Comparison of ENCODE assay signal across 1 cellular context in the genomic region with DNA sequence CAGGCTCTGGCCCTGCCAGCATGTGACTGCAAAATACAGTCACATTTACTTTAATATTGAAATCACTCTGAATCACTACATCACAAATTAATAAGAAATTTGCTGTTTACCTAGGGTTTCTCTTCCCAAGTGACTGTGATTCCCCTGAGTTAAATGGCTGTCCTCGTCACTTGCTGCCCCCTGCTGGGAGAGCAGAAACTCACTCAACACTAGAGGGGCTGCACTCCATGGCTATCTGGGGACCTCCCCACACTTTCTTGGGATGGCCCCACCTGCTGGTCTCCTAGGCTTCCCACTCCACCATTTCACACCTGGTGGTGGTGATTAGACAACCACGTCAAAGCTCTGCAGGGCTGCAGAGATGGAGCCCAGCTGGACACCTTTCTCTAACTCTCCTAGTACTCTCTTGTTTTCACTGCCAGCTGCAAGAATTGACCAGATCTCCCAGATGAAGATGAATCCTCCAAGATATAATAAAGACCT.
TF ChIP-seq lines count a peak whose summit lies in the region.

No MANE protein-coding gene starts in this region.

TF ChIP-seq in K562, 482 proteins besides CTCF, POLR2A, EP300 and RAD21 (continued from another document and continues in another):
- peak; percentile 22; the same call in 1 of the 2 replicates for TF ChIP-seq KLF13 (tag; IDR thresholded peaks at IDR 0.05; ENCODE audit: borderline replicate concordance, low read depth)
- no peak for TF ChIP-seq BCL6 (CRISPR knock-in tag; IDR thresholded peaks at IDR 0.05)
- TF ChIP-seq ARID2 (IDR thresholded peaks at IDR 0.05) = 0 out of 2 replicates have a peak, but pooled peaks have one; percentile 54
- TF ChIP-seq TRIM24 (IDR thresholded peaks at IDR 0.05) = 0 out of 4 replicates have a peak, but pooled peaks have one; percentile 22 to 33
- TF ChIP-seq ZNF24 (IDR thresholded peaks at IDR 0.05) = 0 out of 2 replicates have a peak, but pooled peaks have one; percentile 31
- TF ChIP-seq MAZ (CRISPR knock-in tag; conservative IDR thresholded peaks at IDR 0.05 in 1 of 2, IDR thresholded peaks at IDR 0.05 in 1 of 2) = peak in 1 of 2 experiments; percentile 74; a peak in 2 of 4 replicates
- 0 out of 2 replicates have a peak, but pooled peaks have one; percentile 34 for TF ChIP-seq CBX5 (IDR thresholded peaks at IDR 0.05; ENCODE audit: borderline replicate concordance, low read depth)
- TF ChIP-seq CBX3 (IDR thresholded peaks at IDR 0.05; ENCODE audit: borderline replicate concordance in 1 of 2, low read length in 2 of 2) = peak in 1 of 2 experiments; percentile 71; a peak in 1 of 3 replicates
- 0 out of 2 replicates have a peak, but pooled peaks have one; percentile 28 for TF ChIP-seq ATF7 (IDR thresholded peaks at IDR 0.05)
- TF ChIP-seq, protein P1, sequence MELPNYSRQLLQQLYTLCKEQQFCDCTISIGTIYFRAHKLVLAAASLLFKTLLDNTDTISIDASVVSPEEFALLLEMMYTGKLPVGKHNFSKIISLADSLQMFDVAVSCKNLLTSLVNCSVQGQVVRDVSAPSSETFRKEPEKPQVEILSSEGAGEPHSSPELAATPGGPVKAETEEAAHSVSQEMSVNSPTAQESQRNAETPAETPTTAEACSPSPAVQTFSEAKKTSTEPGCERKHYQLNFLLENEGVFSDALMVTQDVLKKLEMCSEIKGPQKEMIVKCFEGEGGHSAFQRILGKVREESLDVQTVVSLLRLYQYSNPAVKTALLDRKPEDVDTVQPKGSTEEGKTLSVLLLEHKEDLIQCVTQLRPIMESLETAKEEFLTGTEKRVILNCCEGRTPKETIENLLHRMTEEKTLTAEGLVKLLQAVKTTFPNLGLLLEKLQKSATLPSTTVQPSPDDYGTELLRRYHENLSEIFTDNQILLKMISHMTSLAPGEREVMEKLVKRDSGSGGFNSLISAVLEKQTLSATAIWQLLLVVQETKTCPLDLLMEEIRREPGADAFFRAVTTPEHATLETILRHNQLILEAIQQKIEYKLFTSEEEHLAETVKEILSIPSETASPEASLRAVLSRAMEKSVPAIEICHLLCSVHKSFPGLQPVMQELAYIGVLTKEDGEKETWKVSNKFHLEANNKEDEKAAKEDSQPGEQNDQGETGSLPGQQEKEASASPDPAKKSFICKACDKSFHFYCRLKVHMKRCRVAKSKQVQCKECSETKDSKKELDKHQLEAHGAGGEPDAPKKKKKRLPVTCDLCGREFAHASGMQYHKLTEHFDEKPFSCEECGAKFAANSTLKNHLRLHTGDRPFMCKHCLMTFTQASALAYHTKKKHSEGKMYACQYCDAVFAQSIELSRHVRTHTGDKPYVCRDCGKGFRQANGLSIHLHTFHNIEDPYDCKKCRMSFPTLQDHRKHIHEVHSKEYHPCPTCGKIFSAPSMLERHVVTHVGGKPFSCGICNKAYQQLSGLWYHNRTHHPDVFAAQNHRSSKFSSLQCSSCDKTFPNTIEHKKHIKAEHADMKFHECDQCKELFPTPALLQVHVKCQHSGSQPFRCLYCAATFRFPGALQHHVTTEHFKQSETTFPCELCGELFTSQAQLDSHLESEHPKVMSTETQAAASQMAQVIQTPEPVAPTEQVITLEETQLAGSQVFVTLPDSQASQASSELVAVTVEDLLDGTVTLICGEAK (IDR thresholded peaks at IDR 0.05) = no peak
- TF ChIP-seq, protein P1 (CRISPR knock-in tag; IDR thresholded peaks at IDR 0.05) = no peak
- TF ChIP-seq SRF (CRISPR knock-in tag; IDR thresholded peaks at IDR 0.05) = 0 out of 4 replicates have a peak, but pooled peaks of 1 of the 2 experiments have one; percentile 42
- TF ChIP-seq, protein P2, sequence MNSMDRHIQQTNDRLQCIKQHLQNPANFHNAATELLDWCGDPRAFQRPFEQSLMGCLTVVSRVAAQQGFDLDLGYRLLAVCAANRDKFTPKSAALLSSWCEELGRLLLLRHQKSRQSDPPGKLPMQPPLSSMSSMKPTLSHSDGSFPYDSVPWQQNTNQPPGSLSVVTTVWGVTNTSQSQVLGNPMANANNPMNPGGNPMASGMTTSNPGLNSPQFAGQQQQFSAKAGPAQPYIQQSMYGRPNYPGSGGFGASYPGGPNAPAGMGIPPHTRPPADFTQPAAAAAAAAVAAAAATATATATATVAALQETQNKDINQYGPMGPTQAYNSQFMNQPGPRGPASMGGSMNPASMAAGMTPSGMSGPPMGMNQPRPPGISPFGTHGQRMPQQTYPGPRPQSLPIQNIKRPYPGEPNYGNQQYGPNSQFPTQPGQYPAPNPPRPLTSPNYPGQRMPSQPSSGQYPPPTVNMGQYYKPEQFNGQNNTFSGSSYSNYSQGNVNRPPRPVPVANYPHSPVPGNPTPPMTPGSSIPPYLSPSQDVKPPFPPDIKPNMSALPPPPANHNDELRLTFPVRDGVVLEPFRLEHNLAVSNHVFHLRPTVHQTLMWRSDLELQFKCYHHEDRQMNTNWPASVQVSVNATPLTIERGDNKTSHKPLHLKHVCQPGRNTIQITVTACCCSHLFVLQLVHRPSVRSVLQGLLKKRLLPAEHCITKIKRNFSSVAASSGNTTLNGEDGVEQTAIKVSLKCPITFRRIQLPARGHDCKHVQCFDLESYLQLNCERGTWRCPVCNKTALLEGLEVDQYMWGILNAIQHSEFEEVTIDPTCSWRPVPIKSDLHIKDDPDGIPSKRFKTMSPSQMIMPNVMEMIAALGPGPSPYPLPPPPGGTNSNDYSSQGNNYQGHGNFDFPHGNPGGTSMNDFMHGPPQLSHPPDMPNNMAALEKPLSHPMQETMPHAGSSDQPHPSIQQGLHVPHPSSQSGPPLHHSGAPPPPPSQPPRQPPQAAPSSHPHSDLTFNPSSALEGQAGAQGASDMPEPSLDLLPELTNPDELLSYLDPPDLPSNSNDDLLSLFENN (IDR thresholded peaks at IDR 0.05; ENCODE audit: low read depth in 2 of 2, low read length in 2 of 2) = 0 out of 4 replicates have a peak, but pooled peaks of 1 of the 2 experiments have one; percentile 24
- TF ChIP-seq CBFA2T2 (conservative IDR thresholded peaks at IDR 0.05) = peak; percentile 43
- TF ChIP-seq, protein P3, sequence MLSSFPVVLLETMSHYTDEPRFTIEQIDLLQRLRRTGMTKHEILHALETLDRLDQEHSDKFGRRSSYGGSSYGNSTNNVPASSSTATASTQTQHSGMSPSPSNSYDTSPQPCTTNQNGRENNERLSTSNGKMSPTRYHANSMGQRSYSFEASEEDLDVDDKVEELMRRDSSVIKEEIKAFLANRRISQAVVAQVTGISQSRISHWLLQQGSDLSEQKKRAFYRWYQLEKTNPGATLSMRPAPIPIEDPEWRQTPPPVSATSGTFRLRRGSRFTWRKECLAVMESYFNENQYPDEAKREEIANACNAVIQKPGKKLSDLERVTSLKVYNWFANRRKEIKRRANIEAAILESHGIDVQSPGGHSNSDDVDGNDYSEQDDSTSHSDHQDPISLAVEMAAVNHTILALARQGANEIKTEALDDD (IDR thresholded peaks at IDR 0.05) = peak; percentile 63
- peak in 1 of 2 experiments; percentile 37; a peak in 1 of 4 replicates for TF ChIP-seq RCOR1 (IDR thresholded peaks at IDR 0.05; ENCODE audit: borderline replicate concordance in 1 of 2, low read depth in 2 of 2, low read length in 2 of 2)
- 0 out of 2 replicates have a peak, but pooled peaks have one; percentile 22 for TF ChIP-seq CXXC5 (CRISPR knock-in tag; IDR thresholded peaks at IDR 0.05)
- TF ChIP-seq YY1 (IDR thresholded peaks at IDR 0.05; ENCODE audit: borderline replicate concordance in 1 of 3, control insufficient read depth in 1 of 3, extremely low read depth in 1 of 3, insufficient read depth in 3 of 3, insufficient read length in 1 of 3, insufficient replicate concordance in 2 of 3, low read depth in 1 of 3, low read length in 2 of 3) = peak in 2 of 3 experiments; percentile 67 to 82
- 0 out of 2 replicates have a peak, but pooled peaks have one; percentile 29 for TF ChIP-seq JUN (IDR thresholded peaks at IDR 0.05; ENCODE audit: borderline replicate concordance, low read depth, low read length)
- TF ChIP-seq JUN (CRISPR knock-in tag; IDR thresholded peaks at IDR 0.05; ENCODE audit: borderline replicate concordance) = no peak
- peak; percentile 35 for TF ChIP-seq SMAD1 (IDR thresholded peaks at IDR 0.05; ENCODE audit: low read depth, low read length, partially characterized antibody)
- TF ChIP-seq, protein P4, sequence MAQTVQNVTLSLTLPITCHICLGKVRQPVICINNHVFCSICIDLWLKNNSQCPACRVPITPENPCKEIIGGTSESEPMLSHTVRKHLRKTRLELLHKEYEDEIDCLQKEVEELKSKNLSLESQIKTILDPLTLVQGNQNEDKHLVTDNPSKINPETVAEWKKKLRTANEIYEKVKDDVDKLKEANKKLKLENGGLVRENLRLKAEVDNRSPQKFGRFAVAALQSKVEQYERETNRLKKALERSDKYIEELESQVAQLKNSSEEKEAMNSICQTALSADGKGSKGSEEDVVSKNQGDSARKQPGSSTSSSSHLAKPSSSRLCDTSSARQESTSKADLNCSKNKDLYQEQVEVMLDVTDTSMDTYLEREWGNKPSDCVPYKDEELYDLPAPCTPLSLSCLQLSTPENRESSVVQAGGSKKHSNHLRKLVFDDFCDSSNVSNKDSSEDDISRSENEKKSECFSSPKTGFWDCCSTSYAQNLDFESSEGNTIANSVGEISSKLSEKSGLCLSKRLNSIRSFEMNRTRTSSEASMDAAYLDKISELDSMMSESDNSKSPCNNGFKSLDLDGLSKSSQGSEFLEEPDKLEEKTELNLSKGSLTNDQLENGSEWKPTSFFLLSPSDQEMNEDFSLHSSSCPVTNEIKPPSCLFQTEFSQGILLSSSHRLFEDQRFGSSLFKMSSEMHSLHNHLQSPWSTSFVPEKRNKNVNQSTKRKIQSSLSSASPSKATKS (CRISPR knock-in tag; IDR thresholded peaks at IDR 0.05) = no peak
- peak; percentile 50; the same call in 1 of the 2 replicates for TF ChIP-seq JUND (IDR thresholded peaks at IDR 0.05; ENCODE audit: borderline replicate concordance, low read depth, low read length)
- TF ChIP-seq JUND (tag; IDR thresholded peaks at IDR 0.05; ENCODE audit: borderline replicate concordance, low read depth, low read length) = peak; percentile 11; the same call in 1 of the 3 replicates
- TF ChIP-seq, protein P5, sequence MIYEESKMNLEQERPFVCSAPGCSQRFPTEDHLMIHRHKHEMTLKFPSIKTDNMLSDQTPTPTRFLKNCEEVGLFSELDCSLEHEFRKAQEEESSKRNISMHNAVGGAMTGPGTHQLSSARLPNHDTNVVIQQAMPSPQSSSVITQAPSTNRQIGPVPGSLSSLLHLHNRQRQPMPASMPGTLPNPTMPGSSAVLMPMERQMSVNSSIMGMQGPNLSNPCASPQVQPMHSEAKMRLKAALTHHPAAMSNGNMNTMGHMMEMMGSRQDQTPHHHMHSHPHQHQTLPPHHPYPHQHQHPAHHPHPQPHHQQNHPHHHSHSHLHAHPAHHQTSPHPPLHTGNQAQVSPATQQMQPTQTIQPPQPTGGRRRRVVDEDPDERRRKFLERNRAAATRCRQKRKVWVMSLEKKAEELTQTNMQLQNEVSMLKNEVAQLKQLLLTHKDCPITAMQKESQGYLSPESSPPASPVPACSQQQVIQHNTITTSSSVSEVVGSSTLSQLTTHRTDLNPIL (CRISPR knock-in tag; IDR thresholded peaks at IDR 0.05) = no peak
- TF ChIP-seq, protein P6, sequence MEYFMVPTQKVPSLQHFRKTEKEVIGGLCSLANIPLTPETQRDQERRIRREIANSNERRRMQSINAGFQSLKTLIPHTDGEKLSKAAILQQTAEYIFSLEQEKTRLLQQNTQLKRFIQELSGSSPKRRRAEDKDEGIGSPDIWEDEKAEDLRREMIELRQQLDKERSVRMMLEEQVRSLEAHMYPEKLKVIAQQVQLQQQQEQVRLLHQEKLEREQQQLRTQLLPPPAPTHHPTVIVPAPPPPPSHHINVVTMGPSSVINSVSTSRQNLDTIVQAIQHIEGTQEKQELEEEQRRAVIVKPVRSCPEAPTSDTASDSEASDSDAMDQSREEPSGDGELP (CRISPR knock-in tag; IDR thresholded peaks at IDR 0.05; ENCODE audit: borderline replicate concordance) = peak; percentile 62
- no peak for TF ChIP-seq HIVEP1 (CRISPR knock-in tag; IDR thresholded peaks at IDR 0.05)
- no peak for TF ChIP-seq ARID1B (IDR thresholded peaks at IDR 0.05)
- TF ChIP-seq, protein P7, sequence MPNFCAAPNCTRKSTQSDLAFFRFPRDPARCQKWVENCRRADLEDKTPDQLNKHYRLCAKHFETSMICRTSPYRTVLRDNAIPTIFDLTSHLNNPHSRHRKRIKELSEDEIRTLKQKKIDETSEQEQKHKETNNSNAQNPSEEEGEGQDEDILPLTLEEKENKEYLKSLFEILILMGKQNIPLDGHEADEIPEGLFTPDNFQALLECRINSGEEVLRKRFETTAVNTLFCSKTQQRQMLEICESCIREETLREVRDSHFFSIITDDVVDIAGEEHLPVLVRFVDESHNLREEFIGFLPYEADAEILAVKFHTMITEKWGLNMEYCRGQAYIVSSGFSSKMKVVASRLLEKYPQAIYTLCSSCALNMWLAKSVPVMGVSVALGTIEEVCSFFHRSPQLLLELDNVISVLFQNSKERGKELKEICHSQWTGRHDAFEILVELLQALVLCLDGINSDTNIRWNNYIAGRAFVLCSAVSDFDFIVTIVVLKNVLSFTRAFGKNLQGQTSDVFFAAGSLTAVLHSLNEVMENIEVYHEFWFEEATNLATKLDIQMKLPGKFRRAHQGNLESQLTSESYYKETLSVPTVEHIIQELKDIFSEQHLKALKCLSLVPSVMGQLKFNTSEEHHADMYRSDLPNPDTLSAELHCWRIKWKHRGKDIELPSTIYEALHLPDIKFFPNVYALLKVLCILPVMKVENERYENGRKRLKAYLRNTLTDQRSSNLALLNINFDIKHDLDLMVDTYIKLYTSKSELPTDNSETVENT (CRISPR knock-in tag; IDR thresholded peaks at IDR 0.05) = no peak
- TF ChIP-seq HDGF (IDR thresholded peaks at IDR 0.05) = 0 out of 2 replicates have a peak, but pooled peaks have one; percentile 35
- TF ChIP-seq KDM1A (IDR thresholded peaks at IDR 0.05) = peak; percentile 80 to 85
- TF ChIP-seq TCF3 (CRISPR knock-in tag; IDR thresholded peaks at IDR 0.05) = peak; percentile 45
- TF ChIP-seq ZNF589 (CRISPR knock-in tag; IDR thresholded peaks at IDR 0.05; ENCODE audit: low read depth) = no peak
- TF ChIP-seq NUFIP1 (IDR thresholded peaks at IDR 0.05; ENCODE audit: partially characterized antibody) = no peak
- TF ChIP-seq CREM (IDR thresholded peaks at IDR 0.05; ENCODE audit: low read depth) = peak; percentile 21; the same call in 1 of the 2 replicates
